In the genomic region with DNA sequence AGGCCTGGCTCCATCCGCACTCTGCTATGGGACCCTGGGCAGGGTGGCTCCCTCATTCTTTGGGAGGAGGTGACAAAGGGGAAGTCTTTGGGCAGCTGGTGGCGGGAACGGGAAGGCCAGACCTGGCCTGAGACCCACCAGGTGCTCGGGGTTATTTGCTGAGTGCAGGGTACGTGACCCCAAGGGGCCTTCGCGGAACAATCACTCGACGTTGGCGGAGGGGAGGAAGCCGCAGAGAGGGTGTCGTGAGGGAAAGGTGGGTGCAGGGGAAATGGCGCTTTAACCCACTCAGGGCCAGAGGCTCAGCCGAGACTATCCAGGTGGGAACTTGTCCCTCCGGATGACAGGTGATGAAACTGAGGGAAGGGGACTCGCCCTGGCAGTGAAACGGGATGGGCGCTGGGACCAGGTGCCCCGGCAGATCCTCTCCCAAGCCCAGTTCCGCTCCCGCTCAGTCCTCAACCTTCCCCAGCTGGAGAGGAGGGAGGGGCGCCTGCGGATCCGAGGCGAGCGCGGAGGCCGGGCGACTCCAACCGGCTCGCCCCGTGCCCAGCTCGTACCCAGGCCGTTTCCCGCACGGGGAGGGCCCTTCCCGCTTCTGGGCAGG, we compare ENCODE assay signal across 8 cellular contexts. TPM values are rescaled to one million over a fixed set of nuclear protein-coding genes. Genes with fewer than 3 reads are reported as not detected.
DNase-seq lines count a peak whose midpoint lies in the region; ATAC-seq and TF ChIP-seq lines count a peak whose summit lies in the region.

No MANE protein-coding gene starts in this region.

- peaks cover 72% of the 10 kb centered on the region for H3K27me3 ChIP-seq in BLaER1
- H3K27me3 ChIP-seq in MG63: no peaks in the 10 kb centered on the region
- H3K27me3 ChIP-seq in endodermal cell (ENCODE audit: control insufficient read depth, insufficient read depth, low read length, poor library complexity, severe bottlenecking): peaks cover 43% of the 10 kb centered on the region

- ATAC-seq in naive thymus-derived CD8-positive, alpha-beta T cell: peak in 1 of 2 donors; percentile 14
- ATAC-seq in HG03354 (IDR thresholded peaks at IDR 0.05; ENCODE audit: poor library complexity, severe bottlenecking, unreplicated experiment) (no peak), HG03565 (IDR thresholded peaks at IDR 0.05; ENCODE audit: unreplicated experiment) (no peak), HG03108 (IDR thresholded peaks at IDR 0.05; ENCODE audit: unreplicated experiment) (no peak), GM21717 (IDR thresholded peaks at IDR 0.05; ENCODE audit: unreplicated experiment) (no peak)

- H3K4me3 ChIP-seq in BLaER1: peak overlapping the region; percentile 63
- peak overlapping the region; percentile 62 for H3K4me3 ChIP-seq in MG63
- H3K4me3 ChIP-seq in endodermal cell (ENCODE audit: low read length): peak overlapping the region; percentile 75

- no peaks in the 10 kb centered on the region for H3K9me3 ChIP-seq in BLaER1
- no peaks in the 10 kb centered on the region for H3K9me3 ChIP-seq in MG63
- no peaks in the 10 kb centered on the region for H3K9me3 ChIP-seq in endodermal cell (ENCODE audit: control insufficient read depth, low read length)

- H3K4me3 Mint-ChIP-seq in endodermal cell: peak overlapping the region; percentile 70
- peak overlapping the region; percentile 54 to 85 (median 68) for H3K4me3 Mint-ChIP-seq in naive thymus-derived CD8-positive, alpha-beta T cell

- no peaks in the 10 kb centered on the region for H3K9me3 Mint-ChIP-seq in endodermal cell
- peaks cover 0 to 2% (median 0%) of the 10 kb centered on the region in 9 donors for H3K9me3 Mint-ChIP-seq in naive thymus-derived CD8-positive, alpha-beta T cell

- H3K4me2 ChIP-seq in BLaER1: peak overlapping the region; percentile 94

- peaks cover 27% of the 10 kb centered on the region for H4K20me1 ChIP-seq in BLaER1

- POLR2A ChIA-PET in naive thymus-derived CD8-positive, alpha-beta T cell (lab: Charles Lee): no interaction called here

- no peak for TF ChIP-seq CTCF in endodermal cell (conservative IDR thresholded peaks at IDR 0.05)

- H3K36me3 ChIP-seq in BLaER1 (no peaks in the 10 kb centered on the region), MG63 (peaks cover 6% of the 10 kb centered on the region; the same call in 1 of the 2 replicates), endodermal cell (ENCODE audit: control insufficient read depth, insufficient read depth, low read length) (no peaks in the 10 kb centered on the region)

- peaks cover 51% of the 10 kb centered on the region for H3K27me3 Mint-ChIP-seq in endodermal cell (ENCODE audit: insufficient read depth)
- H3K27me3 Mint-ChIP-seq in naive thymus-derived CD8-positive, alpha-beta T cell: peaks cover 39 to 75% (median 52%) of the 10 kb centered on the region in 5 donors

- H3K9ac ChIP-seq in BLaER1 (peak overlapping the region; percentile 29; the same call in 1 of the 2 replicates), endodermal cell (ENCODE audit: extremely low read depth, low read length, poor library complexity, severe bottlenecking) (no peak overlapping the region)

- H3K27ac Mint-ChIP-seq in endodermal cell: no peak overlapping the region
- peak overlapping the region in 2 of 10 donors; percentile 18 to 59 for H3K27ac Mint-ChIP-seq in naive thymus-derived CD8-positive, alpha-beta T cell

- no peak for DNase-seq in MG63
- peak; percentile 77 for DNase-seq in endodermal cell
- DNase-seq in naive thymus-derived CD8-positive, alpha-beta T cell: no peak

- H3K36me3 Mint-ChIP-seq in endodermal cell (ENCODE audit: low read depth): no peaks in the 10 kb centered on the region
- H3K36me3 Mint-ChIP-seq in naive thymus-derived CD8-positive, alpha-beta T cell: peaks cover 0 to 7% (median 0%) of the 10 kb centered on the region in 3 donors

- H3K4me1 Mint-ChIP-seq in endodermal cell: peaks cover 20% of the 10 kb centered on the region
- H3K4me1 Mint-ChIP-seq in naive thymus-derived CD8-positive, alpha-beta T cell: peaks cover 12 to 30% (median 19%) of the 10 kb centered on the region in 4 donors

- H3K27ac ChIP-seq in BLaER1 (no peak overlapping the region), endodermal cell (ENCODE audit: low read depth, low read length) (no peak overlapping the region)

- WGBS in endodermal cell (ENCODE audit: insufficient coverage in 1 of 2, insufficient read length in 1 of 2), 2 experiments: 12 to 22% methylated on average over 14 to 37 of the region's 37 CpGs

- peaks cover 60% of the 10 kb centered on the region for H3K4me1 ChIP-seq in BLaER1
- H3K4me1 ChIP-seq in endodermal cell (ENCODE audit: control insufficient read depth, insufficient read depth, low read length): no peaks in the 10 kb centered on the region

RNA-seq across cellular contexts. Expression of gene A4GALT, which starts 0.9 kb away (rescaled TPM):
- total RNA-seq in MG63 (2014; rRNA removed; shearing (Covaris generic); ENCODE audit: low replicate concordance): 9.1 and 17.9 TPM in 2 replicates
- total RNA-seq in endodermal cell: 1 to 10 TPM; 5.3 to 7.7 TPM
- polyA plus RNA-seq in endodermal cell (2013, experiment 1 of 2): 2.0 TPM
- 1.7 TPM for polyA plus RNA-seq in endodermal cell (2013, experiment 2 of 2)
- total RNA-seq in naive thymus-derived CD8-positive, alpha-beta T cell: not detected
- not detected for polyA plus RNA-seq in naive thymus-derived CD8-positive, alpha-beta T cell
